In the genomic region with DNA sequence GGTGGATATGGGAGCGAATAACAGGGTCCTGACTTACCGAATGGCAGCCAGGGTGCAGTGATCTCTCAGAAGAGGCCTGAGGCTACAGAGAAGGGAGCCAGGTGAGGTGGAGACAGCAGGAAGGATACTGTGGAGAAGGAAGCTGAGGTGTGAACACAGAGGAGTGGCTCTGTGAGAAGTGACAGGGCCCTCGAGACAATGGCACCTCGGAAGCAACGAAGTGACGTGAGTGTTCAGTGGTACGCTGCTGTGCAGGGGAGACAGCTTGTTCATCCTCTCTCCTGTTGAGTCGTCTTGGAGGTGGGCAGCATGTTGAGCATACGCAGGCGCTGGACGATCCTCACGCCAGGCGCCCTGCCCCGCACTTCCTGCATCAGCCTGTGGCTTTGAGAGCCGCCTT, we compare ENCODE assay signal across 2 cellular contexts.
TF ChIP-seq lines count a peak whose summit lies in the region.

No MANE protein-coding gene starts in this region.

TF ChIP-seq in GM23338, 12 proteins besides CTCF, POLR2A, EP300 and RAD21 (continues in another document):
- no peak for TF ChIP-seq EZH2 (IDR thresholded peaks at IDR 0.05; ENCODE audit: low read depth, unreplicated experiment)
- no peak for TF ChIP-seq ETS1 (IDR thresholded peaks at IDR 0.05)
- TF ChIP-seq CREB1 (CRISPR knock-in tag; IDR thresholded peaks at IDR 0.05; ENCODE audit: low read depth), result no peak
- TF ChIP-seq ZNF462 (CRISPR knock-in tag; IDR thresholded peaks at IDR 0.05), result no peak
- no peak for TF ChIP-seq JUNB (IDR thresholded peaks at IDR 0.05; ENCODE audit: unreplicated experiment)
- TF ChIP-seq POLR2AphosphoS5 (IDR thresholded peaks at IDR 0.05; ENCODE audit: low read depth), result no peak
- TF ChIP-seq EZH2phosphoT487 (IDR thresholded peaks at IDR 0.05; ENCODE audit: unreplicated experiment), result no peak
- TF ChIP-seq NANOG (IDR thresholded peaks at IDR 0.05; ENCODE audit: borderline replicate concordance), result no peak
- no peak for TF ChIP-seq REST (IDR thresholded peaks at IDR 0.05; ENCODE audit: unreplicated experiment)
- no peak for TF ChIP-seq STAT1 (IDR thresholded peaks at IDR 0.05; ENCODE audit: unreplicated experiment)

TF ChIP-seq in H1, 55 proteins besides CTCF, POLR2A, EP300 and RAD21:
- TF ChIP-seq EZH2 (IDR thresholded peaks at IDR 0.05; ENCODE audit: low read depth, low read length, severe bottlenecking) (no peak), RBBP5 (IDR thresholded peaks at IDR 0.05; ENCODE audit: borderline replicate concordance, low read depth, low read length) (no peak), ATF2 (IDR thresholded peaks at IDR 0.05; ENCODE audit: low read length) (no peak), BRCA1 (IDR thresholded peaks at IDR 0.05; ENCODE audit: low read depth, low read length) (no peak), TBP (IDR thresholded peaks at IDR 0.05; ENCODE audit: low read depth, low read length) (no peak), RNF2 (IDR thresholded peaks at IDR 0.05; ENCODE audit: borderline replicate concordance, low read depth, low read length, missing control alignments, poor library complexity, severe bottlenecking) (no peak), CREB1 (IDR thresholded peaks at IDR 0.05) (no peak), CHD1 (IDR thresholded peaks at IDR 0.05; ENCODE audit: low read depth, low read length) (no peak), SP2 (IDR thresholded peaks at IDR 0.05; ENCODE audit: low read length) (no peak), JUN (IDR thresholded peaks at IDR 0.05; ENCODE audit: low read depth, low read length) (no peak), POU5F1 (IDR thresholded peaks at IDR 0.05; ENCODE audit: low read depth, low read length) (no peak), TCF12 (IDR thresholded peaks at IDR 0.05; ENCODE audit: low read depth, low read length) (no peak), RXRA (IDR thresholded peaks at IDR 0.05; ENCODE audit: insufficient read depth, low read depth, low read length) (no peak), TAF1 (IDR thresholded peaks at IDR 0.05; ENCODE audit: low read depth, low read length) (no peak), GTF2F1 (IDR thresholded peaks at IDR 0.05; ENCODE audit: borderline replicate concordance, low read depth, low read length) (no peak), E2F6 (IDR thresholded peaks at IDR 0.05) (no peak), SIN3A (conservative IDR thresholded peaks at IDR 0.05 in 1 of 2, IDR thresholded peaks at IDR 0.05 in 1 of 2; ENCODE audit: low read depth in 1 of 2, low read length in 2 of 2) (no peak), SP1 (IDR thresholded peaks at IDR 0.05; ENCODE audit: low read depth, low read length) (no peak)
